ENCODE assay signal across 1 cellular context in genomic region chr9:136956604-136957003, GRCh38.
TF ChIP-seq lines count a peak whose summit lies in the region.

No MANE protein-coding gene starts in this region.

TF ChIP-seq in A549, 52 proteins besides CTCF, POLR2A, EP300 and RAD21:
- TF ChIP-seq ZFP36 (IDR thresholded peaks at IDR 0.05; ENCODE audit: borderline replicate concordance, partially characterized antibody), result no peak
- TF ChIP-seq RNF2 (IDR thresholded peaks at IDR 0.05; ENCODE audit: borderline replicate concordance, low read depth), result no peak
- no peak for TF ChIP-seq HEYL (CRISPR knock-in tag; IDR thresholded peaks at IDR 0.05)
- TF ChIP-seq EHMT2 (IDR thresholded peaks at IDR 0.05; ENCODE audit: low read depth), result 0 out of 2 replicates have a peak, but pooled peaks have one; percentile 14
- no peak for TF ChIP-seq BHLHE40 (IDR thresholded peaks at IDR 0.05; ENCODE audit: low read depth, low read length)
